ENCODE assay signal across 11 cellular contexts in the genomic region with DNA sequence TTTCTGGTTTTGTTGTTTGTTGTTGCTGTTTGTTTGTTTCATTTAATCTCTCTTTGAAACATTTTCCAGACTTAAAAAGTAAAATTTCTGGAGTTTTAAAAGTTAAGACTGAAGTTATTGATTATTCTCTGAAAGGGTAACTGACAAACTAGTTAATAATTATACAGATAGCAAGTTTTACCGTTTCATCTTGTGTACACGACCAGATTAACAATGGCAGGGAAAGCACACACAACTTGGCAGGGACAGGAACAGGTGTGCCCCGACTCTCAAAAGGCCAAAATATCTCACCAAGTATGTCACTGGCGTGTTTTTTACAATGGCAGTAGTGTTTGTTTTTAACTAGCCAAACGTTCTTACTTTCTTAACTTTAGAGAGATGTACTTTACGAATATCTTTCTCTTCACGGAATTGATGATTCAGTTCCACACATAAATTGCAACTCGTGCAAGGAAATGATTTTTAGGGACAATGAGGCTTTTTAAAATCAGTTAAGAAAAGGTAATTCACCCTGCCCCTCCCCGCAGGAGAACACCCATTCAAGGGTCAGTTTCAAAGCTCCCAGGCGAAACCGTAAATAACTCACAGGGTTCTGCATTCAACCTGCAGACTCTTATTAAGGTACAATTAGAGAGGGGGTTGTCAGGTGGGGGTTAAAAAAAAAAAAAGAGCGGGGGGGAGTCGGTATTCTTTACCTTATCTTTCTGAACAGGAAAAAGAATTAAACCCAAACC. TPM values are rescaled to one million over a fixed set of nuclear protein-coding genes. Genes with fewer than 3 reads are reported as not detected.
DNase-seq lines count a peak whose midpoint lies in the region; ATAC-seq and TF ChIP-seq lines count a peak whose summit lies in the region.
"Had no signal": no experiment of that assay in that cellular context is flagged by ENCODE, and none has a peak within 500 bp of the region (broad histone marks: within the 10 kb centered on the region; RNA-seq: fewer than 3 reads in every experiment).

No MANE protein-coding gene starts in this region.

- H3K4me3 ChIP-seq in brain microvascular endothelial cell (ENCODE audit: low read depth, low read length): peak overlapping the region; percentile 72
- no peak overlapping the region for H3K4me3 ChIP-seq in right lobe of liver
- H3K4me3 ChIP-seq in tibial artery: peak overlapping the region; percentile 79 to 95

- H3K9me3 ChIP-seq in right lobe of liver: no peaks in the 10 kb centered on the region
- no peaks in the 10 kb centered on the region for H3K9me3 ChIP-seq in tibial artery

- DNase-seq in NCI-H2029 (lab: John Stamatoyannopoulos, UW): peak; percentile 18
- no peak for DNase-seq in NCI-H2029 treated with DMSO at 0.1 percent for 48 hours (lab: John Stamatoyannopoulos, UW)
- DNase-seq in brain microvascular endothelial cell: no peak
- DNase-seq in right lobe of liver: no peak
- peak in 1 of 2 donors; percentile 35 for DNase-seq in tibial artery
- DNase-seq in 8988T: no peak
- DNase-seq in NCI-H82 (lab: John Stamatoyannopoulos, UW): no peak
- no peak for DNase-seq in posterior cingulate gyrus
- DNase-seq: activated B cell treated with CpG ODN at 0.5 μM for 24 hours, AML-193, NCI-H1436 treated with DMSO at 0.1 percent for 48 hours had no signal

- H3K27ac ChIP-seq in brain microvascular endothelial cell: peak overlapping the region; percentile 96
- no peak overlapping the region for H3K27ac ChIP-seq in right lobe of liver
- H3K27ac ChIP-seq in tibial artery: peak overlapping the region; percentile 99 to 100

- H3K36me3 ChIP-seq in brain microvascular endothelial cell (replicated peaks) (no peaks in the 10 kb centered on the region), right lobe of liver (no peaks in the 10 kb centered on the region), tibial artery (no peaks in the 10 kb centered on the region)

- intact Hi-C loops in right lobe of liver (cut with DNase I) (no loop called here), tibial artery (cut with DNase I; ENCODE audit: low total_unique reads) (loop anchor here (10.0 kb wide), 1 partner anchor 152 kb away; no protein-coding TSS in a partner anchor), posterior cingulate gyrus (cut with DNase I) (loop anchor here (5.0 kb wide), 2 partner anchors 165 to 240 kb away; no protein-coding TSS in a partner anchor)

- in situ Hi-C loops in brain microvascular endothelial cell (cut with HindIII; ENCODE audit: low pct_ligation_motif_present, low sequenced_read_pairs): no loop called here

- no peak for TF ChIP-seq POLR2A in right lobe of liver (IDR thresholded peaks at IDR 0.05)

- 15% methylated on average over 12 of the region's 13 CpGs for WGBS in right lobe of liver (ENCODE audit: insufficient coverage, low coverage, low lambda C conversion rate, missing lambda C conversion rate)

- ATAC-seq in right lobe of liver: peak in 3 of 4 donors; percentile 23 to 55 (median 37)

- TF ChIP-seq CTCF in brain microvascular endothelial cell (IDR thresholded peaks at IDR 0.05; ENCODE audit: low read depth, low read length, missing control alignments) (no peak), right lobe of liver (IDR thresholded peaks at IDR 0.05) (no peak), tibial artery (IDR thresholded peaks at IDR 0.05) (no peak)

- H3K27me3 ChIP-seq in brain microvascular endothelial cell (replicated peaks) (no peaks in the 10 kb centered on the region), right lobe of liver (peaks cover 0 to 33% of the 10 kb centered on the region in 2 donors), tibial artery (no peaks in the 10 kb centered on the region)

- H3K4me1 ChIP-seq in right lobe of liver: peaks cover 0 to 21% (median 0%) of the 10 kb centered on the region in 4 donors
- H3K4me1 ChIP-seq in tibial artery: peaks cover 8 to 66% (median 56%) of the 10 kb centered on the region in 4 donors

RNA-seq across cellular contexts. Expression of gene CTBP2, which starts 3.5 kb away (rescaled TPM):
- total RNA-seq in right lobe of liver: 1 to 10 TPM; 3.2 to 8.2 (median 5.4) TPM

Comparison
In these comparisons a context has a peak if more than half of its experiments do, and no peak if none do; other contexts are left out.
1. H3K27ac ChIP-seq: peak in brain microvascular endothelial cell (single experiment) and tibial artery (2 of 2); none in right lobe of liver (0 of 3).
2. H3K4me3 ChIP-seq: peak in brain microvascular endothelial cell (single experiment) and tibial artery (2 of 2); none in right lobe of liver (0 of 3).
3. intact Hi-C loops: an anchor here in tibial artery (10.0 kb wide) and posterior cingulate gyrus (5.0 kb wide); none called in right lobe of liver.